ENCODE assay signal across 13 cellular contexts in the genomic region with DNA sequence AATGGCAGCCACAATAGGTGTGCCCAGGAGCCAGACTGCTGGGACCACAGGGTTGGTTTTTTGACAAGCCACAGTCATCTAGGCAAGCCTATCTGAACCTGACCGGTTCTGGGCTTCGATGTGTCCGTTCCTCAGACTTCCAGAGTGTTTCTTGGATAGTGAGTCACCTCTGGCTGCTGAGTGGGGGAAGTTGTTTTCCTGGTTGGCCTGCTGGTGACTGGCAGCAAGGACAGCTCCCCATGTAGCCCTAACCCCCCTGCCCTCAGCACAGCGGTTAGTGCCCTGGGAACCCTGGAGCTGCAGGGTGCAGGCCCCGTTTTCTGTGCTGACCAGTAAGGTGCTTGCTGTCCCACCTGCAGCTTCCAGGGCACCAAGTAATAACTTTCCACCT.
DNase-seq lines count a peak whose midpoint lies in the region; ATAC-seq, FAIRE-seq and TF ChIP-seq lines count a peak whose summit lies in the region.
"Had no signal": no experiment of that assay in that cellular context is flagged by ENCODE, and none has a peak within 500 bp of the region (broad histone marks: within the 10 kb centered on the region; RNA-seq: fewer than 3 reads in every experiment).

No MANE protein-coding gene starts in this region.

- peak overlapping the region; percentile 37; the same call in 1 of the 2 replicates for H3K4me2 ChIP-seq in SK-N-SH
- no peak overlapping the region for H3K4me2 ChIP-seq in endothelial cell of umbilical vein (ENCODE audit: insufficient read depth, low read length)

- H3K9me1 ChIP-seq in endothelial cell of umbilical vein (replicated peaks; ENCODE audit: control insufficient read depth, extremely low read depth, insufficient read depth, low read length), result no peaks in the 10 kb centered on the region

- WGBS in SK-N-SH (ENCODE audit: low lambda C conversion rate), result 42% methylated on average over 3 of the region's 5 CpGs

- TF ChIP-seq RAD21 in SK-N-SH (IDR thresholded peaks at IDR 0.05; ENCODE audit: low read length), result no peak

- DNase-seq in GM03348 (ENCODE audit: low spot score), result peak; percentile 82
- no peak for DNase-seq in SK-N-SH
- DNase-seq in endothelial cell of umbilical vein (ENCODE audit: low read depth, low spot score), result peak; percentile 74
- peak; percentile 24 for DNase-seq in retinal pigment epithelial cell (ENCODE audit: low read depth)
- DNase-seq in mesenteric fat pad (ENCODE audit: low spot score), result no peak
- no peak for DNase-seq in activated naive CD4-positive, alpha-beta T cell treated with anti-CD3 and anti-CD28 coated beads for 36 hours
- no peak for DNase-seq in NCI-H1436 treated with DMSO at 0.1 percent for 48 hours (lab: John Stamatoyannopoulos, UW)
- DNase-seq: NCI-H1694 treated with DMSO at 0.1 percent for 48 hours had no signal

- H3K4me1 ChIP-seq in SK-N-SH (ENCODE audit: control insufficient read depth in 1 of 2, insufficient read depth in 2 of 2, low read depth in 1 of 2, low read length in 1 of 2) (peaks cover 0 to 9% of the 10 kb centered on the region in 2 experiments; a peak in 2 of 4 replicates), endothelial cell of umbilical vein (ENCODE audit: control insufficient read depth, extremely low read depth, insufficient read depth, low read length) (peaks cover 12% of the 10 kb centered on the region)

- H3K36me3 Mint-ChIP-seq in activated naive CD4-positive, alpha-beta T cell treated with anti-CD3 and anti-CD28 coated beads for 36 hours (ENCODE audit: low read depth), result peaks cover 11% of the 10 kb centered on the region

- TF ChIP-seq POLR2A in endothelial cell of umbilical vein (IDR thresholded peaks at IDR 0.05; ENCODE audit: low read depth, low read length), result no peak

- H3K9me3 ChIP-seq in SK-N-SH (no peaks in the 10 kb centered on the region), endothelial cell of umbilical vein (replicated peaks; ENCODE audit: control insufficient read depth, insufficient read depth, low read length) (no peaks in the 10 kb centered on the region)

- no TSS peak for BruUV-seq in endothelial cell of umbilical vein (replicated peaks; lab: Mats Ljungman, UMichigan)

- H3K36me3 ChIP-seq in SK-N-SH (replicated peaks in 1 of 2; ENCODE audit: control insufficient read depth in 1 of 2, insufficient read depth in 2 of 2, low read length in 1 of 2) (peaks cover 15 to 70% of the 10 kb centered on the region in 2 experiments), endothelial cell of umbilical vein (ENCODE audit: control insufficient read depth in 2 of 2, extremely low read depth in 1 of 2, insufficient read depth in 2 of 2, low read length in 2 of 2) (peaks cover 8 to 47% of the 10 kb centered on the region in 2 experiments)

- H3K79me2 ChIP-seq in SK-N-SH (ENCODE audit: insufficient read depth), result peaks cover 8% of the 10 kb centered on the region; the same call in 1 of the 2 replicates
- H3K79me2 ChIP-seq in endothelial cell of umbilical vein (ENCODE audit: control insufficient read depth, insufficient read depth, low read length), result no peaks in the 10 kb centered on the region

- no peak overlapping the region for H3K27ac Mint-ChIP-seq in activated naive CD4-positive, alpha-beta T cell treated with anti-CD3 and anti-CD28 coated beads for 36 hours

- POLR2A ChIA-PET in SK-N-SH (lab: Yijun Ruan, JAX) (no interaction called here), endothelial cell of umbilical vein (lab: Charles Lee) (no interaction called here)

- no peak for TF ChIP-seq EP300 in SK-N-SH (IDR thresholded peaks at IDR 0.05; ENCODE audit: borderline replicate concordance in 1 of 2, low read depth in 1 of 2, low read length in 1 of 2)

- H3K4me3 ChIP-seq in SK-N-SH (ENCODE audit: low read depth in 2 of 2, low read length in 1 of 2) (no peak overlapping the region), endothelial cell of umbilical vein (replicated peaks in 1 of 3; ENCODE audit: insufficient read depth in 1 of 3, low read depth in 1 of 3, low read length in 3 of 3) (no peak overlapping the region), retinal pigment epithelial cell (ENCODE audit: low read length) (no peak overlapping the region)
- H3K4me3 ChIP-seq: lung had no signal

- H3K27me3 Mint-ChIP-seq in activated naive CD4-positive, alpha-beta T cell treated with anti-CD3 and anti-CD28 coated beads for 36 hours (ENCODE audit: low read depth), result no peaks in the 10 kb centered on the region
- H3K27me3 Mint-ChIP-seq: activated T-helper 17 cell treated with anti-CD3 and anti-CD28 coated beads, Interleukin-2, amount 50 U/mL, for 72 hours had no signal

- dilution Hi-C loops in endothelial cell of umbilical vein (cut with MboI; ENCODE audit: extremely low pct_ligation_motif_present, low sequenced_read_pairs), result no loop called here

- H3K4me1 Mint-ChIP-seq in activated naive CD4-positive, alpha-beta T cell treated with anti-CD3 and anti-CD28 coated beads for 36 hours (ENCODE audit: low read depth), result peaks cover 6% of the 10 kb centered on the region

- H3K9me2 ChIP-seq in SK-N-SH, result no peaks in the 10 kb centered on the region

- peak; percentile 98 for FAIRE-seq in endothelial cell of umbilical vein (lab: Jason Lieb, UNC)
- FAIRE-seq: endometrium had no signal

- H2AFZ ChIP-seq in SK-N-SH (ENCODE audit: low read depth) (no peak overlapping the region), endothelial cell of umbilical vein (ENCODE audit: low read depth, low read length) (no peak overlapping the region)

- H3K4me3 Mint-ChIP-seq in activated naive CD4-positive, alpha-beta T cell treated with anti-CD3 and anti-CD28 coated beads for 36 hours, result no peak overlapping the region
- H3K4me3 Mint-ChIP-seq: activated T-helper 17 cell treated with anti-CD3 and anti-CD28 coated beads, Interleukin-2, amount 50 U/mL, for 72 hours had no signal

- CTCF ChIA-PET in SK-N-SH (lab: Yijun Ruan, JAX) (interaction anchor here (1.7 to 2.7 kb wide), 4 partner anchors 12 to 136 kb away, joined by 6 to 22 read pairs (median 13); no protein-coding TSS in a partner anchor), endothelial cell of umbilical vein (lab: Charles Lee) (interaction anchor here (0.6 to 3.4 kb wide), 14 partner anchors 10 to 502 kb away, joined by 3 to 40 read pairs (median 9); partner anchors contain the start of gene FLCN)
- CTCF ChIA-PET in activated naive CD4-positive, alpha-beta T cell treated with anti-CD3 and anti-CD28 coated beads for 36 hours (lab: Charles Lee), result interaction anchor here (0.7 to 2.8 kb wide), 5 partner anchors 39 to 174 kb away, joined by 3 to 12 read pairs (median 4); no protein-coding TSS in a partner anchor

- peak overlapping the region in 1 of 2 experiments; percentile 31; a peak in 2 of 4 replicates for H3K27ac ChIP-seq in SK-N-SH (ENCODE audit: low read depth in 2 of 2, low read length in 1 of 2)
- no peak overlapping the region for H3K27ac ChIP-seq in endothelial cell of umbilical vein (ENCODE audit: insufficient read depth, low read depth, low read length)
- H3K27ac ChIP-seq: VCaP had no signal

- intact Hi-C loops in endothelial cell of umbilical vein (cut with micrococcal nuclease), result loop anchor here (2.0 kb wide), 1 partner anchor 138 kb away; no protein-coding TSS in a partner anchor
- intact Hi-C loops in activated naive CD4-positive, alpha-beta T cell treated with anti-CD3 and anti-CD28 coated beads for 36 hours (cut with micrococcal nuclease), result no loop called here

- ATAC-seq in GM18858 (IDR thresholded peaks at IDR 0.05; ENCODE audit: unreplicated experiment), result no peak

- peaks cover 29% of the 10 kb centered on the region; the same call in 1 of the 2 replicates for H4K20me1 ChIP-seq in SK-N-SH (ENCODE audit: insufficient read depth)
- H4K20me1 ChIP-seq in endothelial cell of umbilical vein (replicated peaks; ENCODE audit: control insufficient read depth, extremely low read depth, insufficient read depth, low read length), result no peaks in the 10 kb centered on the region

- H3K27me3 ChIP-seq in SK-N-SH (ENCODE audit: insufficient read depth) (no peaks in the 10 kb centered on the region), endothelial cell of umbilical vein (ENCODE audit: control insufficient read depth in 2 of 2, insufficient read depth in 2 of 2, low read length in 2 of 2) (no peaks in the 10 kb centered on the region)

- H3F3A ChIP-seq in SK-N-SH (replicated peaks; ENCODE audit: insufficient read depth), result peaks cover 14% of the 10 kb centered on the region

- no peak overlapping the region for H3K9ac ChIP-seq in SK-N-SH
- H3K9ac ChIP-seq in endothelial cell of umbilical vein (replicated peaks; ENCODE audit: extremely low read depth, insufficient read depth, low read length), result no peak overlapping the region

- H3K9me3 Mint-ChIP-seq in activated naive CD4-positive, alpha-beta T cell treated with anti-CD3 and anti-CD28 coated beads for 36 hours, result no peaks in the 10 kb centered on the region
- H3K9me3 Mint-ChIP-seq: activated T-helper 17 cell treated with anti-CD3 and anti-CD28 coated beads, Interleukin-2, amount 50 U/mL, for 72 hours had no signal

- no peak for TF ChIP-seq CTCF in SK-N-SH (IDR thresholded peaks at IDR 0.05)
- peak in 1 of 2 donors; percentile 40 for TF ChIP-seq CTCF in endothelial cell of umbilical vein (IDR thresholded peaks at IDR 0.05; ENCODE audit: extremely low read depth in 1 of 2, insufficient read depth in 1 of 2, low read depth in 1 of 2, low read length in 2 of 2)
- TF ChIP-seq CTCF in retinal pigment epithelial cell (conservative IDR thresholded peaks at IDR 0.05; ENCODE audit: low read depth, low read length), result peak; percentile 15

TF ChIP-seq in endothelial cell of umbilical vein, 7 proteins besides CTCF, POLR2A, EP300 and RAD21:
- TF ChIP-seq JUN (IDR thresholded peaks at IDR 0.05; ENCODE audit: borderline replicate concordance, insufficient read depth, insufficient read length, low read depth) (peak; percentile 66), MYC (IDR thresholded peaks at IDR 0.05; ENCODE audit: low read depth, low read length) (no peak)

Comparison
In these comparisons a context has a peak if more than half of its experiments do, and no peak if none do; other contexts are left out.
1. DNase-seq: peak in GM03348 (single experiment), endothelial cell of umbilical vein (single experiment) and retinal pigment epithelial cell (single experiment); none in SK-N-SH (single experiment), mesenteric fat pad (single experiment), activated naive CD4-positive, alpha-beta T cell treated with anti-CD3 and anti-CD28 coated beads for 36 hours (single experiment) and NCI-H1436 treated with DMSO at 0.1 percent for 48 hours (single experiment).